ENCODE assay signal across 11 cellular contexts in the genomic region with DNA sequence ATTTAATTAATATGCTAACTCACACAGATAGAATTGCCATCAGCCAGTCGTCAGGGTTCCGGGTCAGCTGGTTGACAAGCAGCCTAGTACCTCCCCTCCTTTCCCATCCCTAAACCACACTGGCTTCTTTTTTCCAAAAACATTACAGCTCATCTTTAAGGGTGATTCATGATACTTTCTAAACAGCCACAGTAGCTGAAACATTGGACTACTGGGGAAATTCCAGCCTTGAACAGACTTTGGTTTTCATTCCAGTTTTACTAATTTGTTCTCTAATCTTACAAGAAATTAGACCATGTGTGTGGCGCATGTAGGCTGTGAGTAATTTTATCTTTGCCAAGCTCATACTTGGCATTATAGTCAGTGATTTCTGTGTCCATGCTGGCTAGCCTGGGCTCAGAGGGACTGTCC.
DNase-seq lines count a peak whose midpoint lies in the region; ATAC-seq, FAIRE-seq and TF ChIP-seq lines count a peak whose summit lies in the region.
"Had no signal": no experiment of that assay in that cellular context is flagged by ENCODE, and none has a peak within 500 bp of the region (broad histone marks: within the 10 kb centered on the region; RNA-seq: fewer than 3 reads in every experiment).

No MANE protein-coding gene starts in this region.

- H3K9me3 ChIP-seq in breast epithelium = no peaks in the 10 kb centered on the region
- H3K9me3 ChIP-seq in kidney (ENCODE audit: control insufficient read depth in 1 of 2, low read length in 2 of 2) = no peaks in the 10 kb centered on the region
- no peaks in the 10 kb centered on the region for H3K9me3 ChIP-seq in upper lobe of right lung
- H3K9me3 ChIP-seq in small intestine (ENCODE audit: control insufficient read depth, low read depth) = no peaks in the 10 kb centered on the region

- peaks cover 8% of the 10 kb centered on the region for H3K9me3 Mint-ChIP-seq in MCF 10A (ENCODE audit: unreplicated experiment)

- intact Hi-C loops in MCF 10A (cut with micrococcal nuclease) = loop anchor here (5.0 kb wide), 1 partner anchor 108 kb away; a partner anchor contains a TSS
- intact Hi-C loops in breast epithelium (cut with DNase I; ENCODE audit: low total_unique reads) = no loop called here
- intact Hi-C loops in kidney (cut with DNase I) = no loop called here
- intact Hi-C loops in upper lobe of right lung (cut with DNase I) = no loop called here

- no peaks in the 10 kb centered on the region for H3K36me3 ChIP-seq in breast epithelium
- no peaks in the 10 kb centered on the region for H3K36me3 ChIP-seq in kidney (ENCODE audit: control insufficient read depth in 1 of 2, insufficient read depth in 2 of 2, low read length in 2 of 2)
- no peaks in the 10 kb centered on the region for H3K36me3 ChIP-seq in upper lobe of right lung
- no peaks in the 10 kb centered on the region for H3K36me3 ChIP-seq in small intestine (ENCODE audit: control insufficient read depth in 2 of 2, insufficient read depth in 2 of 2, low read length in 2 of 2)

- H3K4me1 ChIP-seq in breast epithelium = no peaks in the 10 kb centered on the region
- peaks cover 9 to 12% of the 10 kb centered on the region in 2 donors for H3K4me1 ChIP-seq in kidney (ENCODE audit: control insufficient read depth in 1 of 2, insufficient read depth in 1 of 2, low read depth in 1 of 2, low read length in 2 of 2)
- peaks cover 16% of the 10 kb centered on the region for H3K4me1 ChIP-seq in upper lobe of right lung
- H3K4me1 ChIP-seq in small intestine (ENCODE audit: control insufficient read depth in 2 of 2, insufficient read depth in 1 of 2, low read depth in 1 of 2, low read length in 1 of 2) = no peaks in the 10 kb centered on the region

- CTCF ChIA-PET in MCF 10A (lab: Yijun Ruan, JAX) = interaction anchor here (0.6 to 2.2 kb wide), 9 partner anchors 9 to 240 kb away, joined by 3 to 7 read pairs (median 4); no protein-coding TSS in a partner anchor

- ATAC-seq in upper lobe of right lung = no peak

- DNase-seq in MCF 10A (ENCODE audit: unreplicated experiment) (peak; percentile 84), breast epithelium (ENCODE audit: low spot score in 2 of 2) (no peak), amniotic stem cell (lab: John Stamatoyannopoulos, UW) (peak; percentile 68), kidney (peak; percentile 76), upper lobe of right lung (no peak), small intestine (no peak), NCI-H2171 (lab: John Stamatoyannopoulos, UW) (no peak)
- DNase-seq in activated CD4-positive, CD25-positive, alpha-beta regulatory T cell (lab: John Stamatoyannopoulos, UW) = no peak

- no peak for FAIRE-seq in kidney (lab: Jason Lieb, UNC)
- FAIRE-seq in small intestine (lab: Jason Lieb, UNC) = no peak
- FAIRE-seq: colon had no signal

- no TSS peak for BruUV-seq in MCF 10A (replicated peaks; lab: Mats Ljungman, UMichigan)

- no peaks in the 10 kb centered on the region for H3K27me3 ChIP-seq in breast epithelium
- H3K27me3 ChIP-seq in upper lobe of right lung = no peaks in the 10 kb centered on the region
- no peaks in the 10 kb centered on the region for H3K27me3 ChIP-seq in small intestine (ENCODE audit: control insufficient read depth in 2 of 2, insufficient read depth in 2 of 2, low read length in 2 of 2)

- POLR2A ChIA-PET in MCF 10A (lab: Yijun Ruan, JAX) = interaction anchor here (0.5 to 5.3 kb wide), 22 partner anchors 9 to 272 kb away, joined by 3 to 58 read pairs (median 4); a partner anchor contains a TSS

- WGBS in small intestine, 3 donors = 50 to 75% (median 63%) methylated on average over 3 of the region's 3 CpGs

- peaks cover 47% of the 10 kb centered on the region for H3K4me1 Mint-ChIP-seq in MCF 10A (ENCODE audit: insufficient read depth, unreplicated experiment)

- H3K4me3 Mint-ChIP-seq in MCF 10A (ENCODE audit: unreplicated experiment) = peak overlapping the region; percentile 29

- no peak for TF ChIP-seq POLR2A in breast epithelium (IDR thresholded peaks at IDR 0.05)

- no peaks in the 10 kb centered on the region for H3K27me3 Mint-ChIP-seq in MCF 10A (ENCODE audit: insufficient read depth, unreplicated experiment)

- TF ChIP-seq CTCF in MCF 10A (IDR thresholded peaks at IDR 0.05; ENCODE audit: unreplicated experiment) = no peak
- TF ChIP-seq CTCF in breast epithelium (IDR thresholded peaks at IDR 0.05) = no peak
- no peak for TF ChIP-seq CTCF in kidney (IDR thresholded peaks at IDR 0.05; ENCODE audit: borderline replicate concordance, extremely low read depth, insufficient read depth)
- no peak for TF ChIP-seq CTCF in upper lobe of right lung (IDR thresholded peaks at IDR 0.05)

- peak overlapping the region; percentile 12 for H3K27ac Mint-ChIP-seq in MCF 10A (ENCODE audit: low read depth, unreplicated experiment)

- H3K36me3 Mint-ChIP-seq in MCF 10A (ENCODE audit: insufficient read depth, unreplicated experiment) = no peaks in the 10 kb centered on the region

- H3K9ac ChIP-seq in kidney (ENCODE audit: low read length in 2 of 2) = no peak overlapping the region

- H3K27ac ChIP-seq in breast epithelium (peak overlapping the region in 1 of 2 donors; percentile 27), kidney (ENCODE audit: low read depth in 2 of 2, low read length in 2 of 2) (no peak overlapping the region), upper lobe of right lung (no peak overlapping the region), small intestine (ENCODE audit: low read depth in 1 of 2, low read length in 1 of 2) (peak overlapping the region in 1 of 2 donors; percentile 18)
- H3K27ac ChIP-seq: SK-N-MC had no signal

- no peak overlapping the region for H3K4me3 ChIP-seq in breast epithelium
- H3K4me3 ChIP-seq in kidney (ENCODE audit: low read length in 2 of 2) = no peak overlapping the region
- H3K4me3 ChIP-seq in upper lobe of right lung = no peak overlapping the region
- no peak overlapping the region for H3K4me3 ChIP-seq in small intestine (ENCODE audit: low read depth in 1 of 2, low read length in 2 of 2)
- H3K4me3 ChIP-seq: SK-N-MC, skin epidermis had no signal

Comparison
In these comparisons a context has a peak if more than half of its experiments do, and no peak if none do; other contexts are left out.
1. DNase-seq: peak in MCF 10A (single experiment), amniotic stem cell (single experiment) and kidney (single experiment); none in breast epithelium (0 of 2), upper lobe of right lung (single experiment), small intestine (single experiment), activated CD4-positive, CD25-positive, alpha-beta regulatory T cell (0 of 4) and NCI-H2171 (single experiment).